ENCODE assay signal across 17 cellular contexts in the genomic region with DNA sequence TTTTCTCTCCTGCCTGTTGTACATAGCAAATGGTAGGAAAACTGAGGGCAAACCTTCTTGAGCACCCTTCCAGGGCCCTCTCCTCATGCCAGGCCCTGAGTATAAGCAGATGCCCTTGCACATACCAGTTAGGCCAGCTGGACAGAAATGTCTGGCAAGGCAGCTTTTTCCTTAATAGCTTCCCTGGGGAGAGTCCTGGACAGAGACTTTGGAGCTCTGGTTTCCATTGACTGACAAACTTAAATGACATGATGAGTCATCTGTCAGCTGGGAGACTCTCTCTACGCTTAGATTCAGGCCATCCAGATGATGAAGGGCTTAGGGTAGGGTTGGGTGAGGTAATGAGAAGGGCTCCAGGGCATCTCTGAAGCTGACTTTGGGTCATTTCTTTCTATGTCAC.
A peak's percentile ranks its signal among the peaks of the same experiment; 100 is the strongest.
DNase-seq lines count a peak whose midpoint lies in the region; ATAC-seq and TF ChIP-seq lines count a peak whose summit lies in the region.
"Had no signal": no experiment of that assay in that cellular context is flagged by ENCODE, and none has a peak within 500 bp of the region (broad histone marks: within the 10 kb centered on the region; RNA-seq: fewer than 3 reads in every experiment).

No MANE protein-coding gene starts in this region.

- DNase-seq in DMS53 (lab: John Stamatoyannopoulos, UW) (peak; percentile 63), OCI-M1 (lab: John Stamatoyannopoulos, UW) (peak; percentile 43), heart right ventricle (peak; percentile 23 to 45), sigmoid colon (peak; percentile 75), GM10266 (ENCODE audit: extremely low spot score) (no peak), tibial nerve (ENCODE audit: low spot score in 2 of 2) (no peak)
- DNase-seq in stimulated activated naive CD8-positive, alpha-beta T cell treated with anti-CD3 and anti-CD28 coated beads, Interleukin-15, Interleukin-2, amounts not matched to agents 100 U/mL and 50 U/mL, for 24 hours, result no peak
- DNase-seq: activated naive CD8-positive, alpha-beta T cell treated with anti-CD3 and anti-CD28 coated beads for 36 hours; AML-193; colonic mucosa; KBM-7; midbrain; NCI-H2029 treated with DMSO at 0.1 percent for 48 hours; NCI-H526 had no signal

- TF ChIP-seq CTCF in heart right ventricle (IDR thresholded peaks at IDR 0.05) (no peak), sigmoid colon (IDR thresholded peaks at IDR 0.05) (no peak), GM10266 (IDR thresholded peaks at IDR 0.05; ENCODE audit: control insufficient read depth, insufficient read depth, low read depth, missing control alignments) (no peak), tibial nerve (IDR thresholded peaks at IDR 0.05) (no peak)

- H3K9me3 ChIP-seq in heart right ventricle (no peaks in the 10 kb centered on the region), sigmoid colon (no peaks in the 10 kb centered on the region), tibial nerve (no peaks in the 10 kb centered on the region)
- H3K9me3 ChIP-seq: colonic mucosa, prostate gland, thoracic aorta had no signal

- TF ChIP-seq POLR2A in sigmoid colon (IDR thresholded peaks at IDR 0.05) (no peak), tibial nerve (IDR thresholded peaks at IDR 0.05) (no peak)

- TF ChIP-seq EP300 in sigmoid colon (IDR thresholded peaks at IDR 0.05), result peak; percentile 4 to 70 (median 35)
- no peak for TF ChIP-seq EP300 in tibial nerve (IDR thresholded peaks at IDR 0.05)

- WGBS in heart right ventricle, 2 donors, result 13 to 32% methylated on average over 1 of the region's 1 CpG
- 52 to 79% methylated on average over 1 of the region's 1 CpG for WGBS in sigmoid colon, 2 donors
- WGBS in tibial nerve, 2 donors, result 41 to 57% methylated on average over 1 of the region's 1 CpG

- intact Hi-C loops in heart right ventricle (cut with DNase I), result loop anchor here in 6 of 10 donors (2.0 to 10.0 kb wide), 6 partner anchors 152 to 1692 kb away; no protein-coding TSS in a partner anchor
- intact Hi-C loops in sigmoid colon (cut with DNase I), result loop anchor here (5.0 kb wide), 1 partner anchor 155 kb away; no protein-coding TSS in a partner anchor

- peak; percentile 69 to 98 (median 94) for ATAC-seq in heart right ventricle
- ATAC-seq in stimulated activated naive CD8-positive, alpha-beta T cell treated with anti-CD3 and anti-CD28 coated beads, Interleukin-15, Interleukin-2, amounts not matched to agents 100 U/mL and 50 U/mL, for 24 hours, result no peak
- ATAC-seq: activated CD4-positive, CD25-positive, alpha-beta regulatory T cell treated with anti-CD3 and anti-CD28 coated beads, Interleukin-2, amount 50 U/mL, for 24 hours had no signal

- no peaks in the 10 kb centered on the region for H3K27me3 ChIP-seq in heart right ventricle
- H3K27me3 ChIP-seq in sigmoid colon, result no peaks in the 10 kb centered on the region
- H3K27me3 ChIP-seq in tibial nerve, result no peaks in the 10 kb centered on the region
- H3K27me3 ChIP-seq: colonic mucosa had no signal

- H3K4me3 ChIP-seq in heart right ventricle, result no peak overlapping the region
- no peak overlapping the region for H3K4me3 ChIP-seq in sigmoid colon
- no peak overlapping the region for H3K4me3 ChIP-seq in tibial nerve
- H3K4me3 ChIP-seq: colonic mucosa, prostate gland, thoracic aorta had no signal

- peak overlapping the region in 3 of 10 donors; percentile 9 to 67 (median 24) for H3K27ac ChIP-seq in heart right ventricle
- peak overlapping the region in 3 of 4 donors; percentile 43 to 74 (median 72) for H3K27ac ChIP-seq in sigmoid colon
- no peak overlapping the region for H3K27ac ChIP-seq in tibial nerve
- H3K27ac ChIP-seq: colonic mucosa, prostate gland, thoracic aorta had no signal

- H3K36me3 ChIP-seq in heart right ventricle (no peaks in the 10 kb centered on the region), sigmoid colon (no peaks in the 10 kb centered on the region), tibial nerve (no peaks in the 10 kb centered on the region)
- H3K36me3 ChIP-seq: colonic mucosa, prostate gland, thoracic aorta had no signal

- H3K4me1 ChIP-seq in heart right ventricle (peaks cover 0 to 30% (median 5%) of the 10 kb centered on the region in 9 donors), sigmoid colon (peaks cover 0 to 49% (median 36%) of the 10 kb centered on the region in 4 donors), tibial nerve (peaks cover 0 to 11% (median 2%) of the 10 kb centered on the region in 4 donors)
- H3K4me1 ChIP-seq: colonic mucosa, prostate gland had no signal

Comparison
In these comparisons a context has a peak if more than half of its experiments do, and no peak if none do; other contexts are left out.
1. DNase-seq: peak in DMS53 (single experiment), OCI-M1 (single experiment), heart right ventricle (2 of 2) and sigmoid colon (single experiment); none in GM10266 (single experiment), stimulated activated naive CD8-positive, alpha-beta T cell treated with anti-CD3 and anti-CD28 coated beads, Interleukin-15, Interleukin-2, amounts not matched to agents 100 U/mL and 50 U/mL, for 24 hours (single experiment) and tibial nerve (0 of 2).
2. H3K27ac ChIP-seq: peak in sigmoid colon (3 of 4); none in tibial nerve (0 of 4).